In the genomic region with DNA sequence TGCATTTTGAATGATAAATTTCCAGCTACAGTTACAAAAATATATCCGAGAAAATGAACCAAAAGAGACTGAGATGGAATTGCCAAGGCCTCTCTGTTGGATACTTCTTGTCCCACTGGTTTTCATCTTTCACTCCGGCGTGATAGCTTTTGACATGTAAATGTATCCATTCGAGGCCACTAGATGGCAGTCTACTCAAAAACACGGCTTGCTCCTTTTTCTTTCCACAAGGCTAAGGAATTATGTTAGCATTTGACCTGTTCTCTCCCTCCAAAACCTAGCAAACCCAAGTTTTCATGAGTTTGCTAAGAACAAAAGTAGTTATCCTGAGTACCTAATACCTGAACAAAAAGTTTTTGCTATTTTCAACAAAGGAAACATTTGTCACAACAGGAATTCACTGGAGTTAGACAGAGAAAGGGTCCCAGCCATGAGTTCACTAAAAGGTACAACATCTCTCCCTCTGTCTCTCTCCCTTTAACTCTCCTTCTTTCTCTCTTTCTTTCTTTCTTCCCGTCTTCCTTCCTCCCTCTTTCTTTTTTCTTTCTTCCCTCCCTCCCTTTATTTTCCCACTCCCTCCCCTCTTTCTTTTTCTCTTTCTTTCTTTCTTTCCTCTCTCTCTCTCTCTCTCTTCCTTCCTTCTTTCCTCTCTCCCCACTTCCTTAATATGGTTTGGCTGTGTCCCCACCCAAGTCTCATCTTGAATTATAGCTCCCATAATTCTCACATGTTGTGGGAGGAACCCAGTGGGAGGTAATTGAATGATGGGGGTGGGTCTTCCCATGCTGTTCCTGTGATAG, we compare ENCODE assay signal across 8 cellular contexts.
DNase-seq lines count a peak whose midpoint lies in the region; ATAC-seq and TF ChIP-seq lines count a peak whose summit lies in the region.

No MANE protein-coding gene starts in this region.

- peak; percentile 82 for ATAC-seq in GM18867 (IDR thresholded peaks at IDR 0.05; ENCODE audit: unreplicated experiment)
- peak; percentile 65 for ATAC-seq in HG03280 (IDR thresholded peaks at IDR 0.05; ENCODE audit: unreplicated experiment)

- H3K36me3 ChIP-seq in transverse colon, result no peaks in the 10 kb centered on the region

- in situ Hi-C loops in transverse colon (cut with MboI; ENCODE audit: low pct_ligation_motif_present in 1 of 4, low pct_unique_long_range_greater_than_20kb in 1 of 4, low sequenced_read_pairs in 3 of 4), result no loop called here

- H3K27ac Mint-ChIP-seq in Calu3 (ENCODE audit: unreplicated experiment), result no peak overlapping the region

- CTCF ChIA-PET in Calu3 (lab: Charles Lee), result interaction anchor here (0.5 to 1.3 kb wide), 4 partner anchors 149 to 830 kb away, joined by 3 to 6 read pairs (median 4); no protein-coding TSS in a partner anchor

- H3K27me3 ChIP-seq in transverse colon, result no peaks in the 10 kb centered on the region

- no peak overlapping the region for H3K27ac ChIP-seq in transverse colon

- no peak overlapping the region for H3K4me3 Mint-ChIP-seq in Calu3 (ENCODE audit: low read depth, unreplicated experiment)

- intact Hi-C loops in Calu3 (cut with micrococcal nuclease; ENCODE audit: unreplicated experiment), result loop anchor here (1.0 kb wide), 2 partner anchors 543 to 831 kb away; no protein-coding TSS in a partner anchor
- intact Hi-C loops in transverse colon (cut with DNase I; ENCODE audit: low total_unique reads), result no loop called here

- H3K36me3 Mint-ChIP-seq in Calu3 (ENCODE audit: insufficient read depth, unreplicated experiment), result no peaks in the 10 kb centered on the region

- peaks cover 59% of the 10 kb centered on the region for H3K27me3 Mint-ChIP-seq in Calu3 (ENCODE audit: unreplicated experiment)

- peak; percentile 46 for DNase-seq in Calu3
- peak; percentile 81 for DNase-seq in NCI-H2227 treated with DMSO at 0.1 percent for 48 hours (lab: John Stamatoyannopoulos, UW)
- DNase-seq in amniotic stem cell (lab: John Stamatoyannopoulos, UW), result peak; percentile 13
- DNase-seq in iris pigment epithelial cell (ENCODE audit: low read depth), result peak; percentile 58
- no peak for DNase-seq in transverse colon
- no peak for DNase-seq in stimulated activated CD4-positive, alpha-beta T cell treated with anti-CD3 and anti-CD28 coated beads, Interleukin-4, amount 100 ng/mL, for 1 hour

- no peak for TF ChIP-seq EP300 in transverse colon (IDR thresholded peaks at IDR 0.05; ENCODE audit: low read depth)

- no peaks in the 10 kb centered on the region for H3K9me3 ChIP-seq in transverse colon

- no peaks in the 10 kb centered on the region for H3K4me1 ChIP-seq in transverse colon

- 10 to 14% methylated on average over 6 of the region's 6 CpGs for WGBS in transverse colon (ENCODE audit: low coverage in 1 of 2), 2 donors

- no peak for TF ChIP-seq POLR2A in transverse colon (IDR thresholded peaks at IDR 0.05)

- H3K4me1 Mint-ChIP-seq in Calu3 (ENCODE audit: low read depth, unreplicated experiment), result no peaks in the 10 kb centered on the region

- no peaks in the 10 kb centered on the region for H3K9me3 Mint-ChIP-seq in Calu3 (ENCODE audit: low read depth, unreplicated experiment)

- BruUV-seq in Calu3 (replicated peaks; lab: Mats Ljungman, UMichigan), result no TSS peak

- TF ChIP-seq CTCF in Calu3 (IDR thresholded peaks at IDR 0.05; ENCODE audit: unreplicated experiment) (no peak), transverse colon (IDR thresholded peaks at IDR 0.05) (peak; percentile 25 to 61 (median 49))

- no peak overlapping the region for H3K4me3 ChIP-seq in transverse colon

Comparison
In these comparisons a context has a peak if more than half of its experiments do, and no peak if none do; other contexts are left out.
1. DNase-seq: peak in Calu3 (single experiment), NCI-H2227 treated with DMSO at 0.1 percent for 48 hours (single experiment), amniotic stem cell (single experiment) and iris pigment epithelial cell (single experiment); none in transverse colon (single experiment) and stimulated activated CD4-positive, alpha-beta T cell treated with anti-CD3 and anti-CD28 coated beads, Interleukin-4, amount 100 ng/mL, for 1 hour (single experiment).